In genomic region chr7:94350729-94351128, GRCh38 we compare ENCODE assay signal across 1 cellular context.
TF ChIP-seq lines count a peak whose summit lies in the region.

No MANE protein-coding gene starts in this region.

TF ChIP-seq in GM23338, 12 proteins besides CTCF, POLR2A, EP300 and RAD21 (continued from another document):
- TF ChIP-seq REST (IDR thresholded peaks at IDR 0.05; ENCODE audit: unreplicated experiment): no peak
- TF ChIP-seq ETS1 (IDR thresholded peaks at IDR 0.05): no peak
- TF ChIP-seq STAT1 (IDR thresholded peaks at IDR 0.05; ENCODE audit: unreplicated experiment): no peak
- no peak for TF ChIP-seq EZH2 (IDR thresholded peaks at IDR 0.05; ENCODE audit: low read depth, unreplicated experiment)
- TF ChIP-seq ZNF462 (CRISPR knock-in tag; IDR thresholded peaks at IDR 0.05): no peak
- no peak for TF ChIP-seq POLR2AphosphoS5 (IDR thresholded peaks at IDR 0.05; ENCODE audit: low read depth)
- TF ChIP-seq CREB1 (CRISPR knock-in tag; IDR thresholded peaks at IDR 0.05; ENCODE audit: low read depth): no peak
